8 cellular contexts compared by ENCODE assay signal in the genomic region with DNA sequence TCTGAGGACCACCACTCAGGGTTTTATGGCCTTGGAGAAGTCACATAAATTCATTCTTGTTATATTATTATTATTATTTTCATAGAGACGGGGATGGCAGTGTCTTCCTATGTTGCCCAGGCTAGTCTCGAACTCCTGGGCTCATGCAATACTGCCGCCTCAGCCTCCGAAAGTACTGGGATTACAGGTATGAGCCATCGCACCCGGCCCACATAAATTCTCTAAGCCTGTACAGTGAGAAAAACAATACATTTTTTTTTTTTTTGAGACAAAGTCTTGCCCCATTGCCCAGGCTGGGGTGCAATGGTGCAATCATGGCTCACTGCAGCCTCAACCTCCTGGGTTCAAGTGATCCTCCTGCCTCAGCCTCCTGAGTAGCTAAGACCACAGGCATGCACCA. TPM values are rescaled to one million over a fixed set of nuclear protein-coding genes. Genes with fewer than 3 reads are reported as not detected.
DNase-seq lines count a peak whose midpoint lies in the region; ATAC-seq and TF ChIP-seq lines count a peak whose summit lies in the region.

No MANE protein-coding gene starts in this region.

- H3F3A ChIP-seq in MM.1S (ENCODE audit: insufficient read depth, low read length): peaks cover 5% of the 10 kb centered on the region; the same call in 1 of the 2 replicates

- H3K4me3 ChIP-seq in GM06990 (replicated peaks; ENCODE audit: low read depth, low read length): peak overlapping the region; percentile 97
- no peak overlapping the region for H3K4me3 ChIP-seq in MM.1S (ENCODE audit: low read length)
- no peak overlapping the region for H3K4me3 ChIP-seq in trophoblast cell (ENCODE audit: low read depth, low read length)
- H3K4me3 ChIP-seq in mesendoderm (ENCODE audit: low read length): no peak overlapping the region

- H4K20me1 ChIP-seq in MM.1S (ENCODE audit: insufficient read depth, low read length): peaks cover 10% of the 10 kb centered on the region

- H3K27me3 ChIP-seq in GM06990 (replicated peaks; ENCODE audit: control insufficient read depth, insufficient read depth, low read length) (no peaks in the 10 kb centered on the region), MM.1S (replicated peaks; ENCODE audit: insufficient read depth, low read length) (no peaks in the 10 kb centered on the region; the same call in 1 of the 2 replicates), trophoblast cell (ENCODE audit: insufficient read depth, low read length) (no peaks in the 10 kb centered on the region), mesendoderm (ENCODE audit: insufficient read depth, low read length, poor library complexity) (peaks cover 3% of the 10 kb centered on the region)

- H2AFZ ChIP-seq in MM.1S (ENCODE audit: low read length) (peak overlapping the region; percentile 89; the same call in 1 of the 2 replicates), trophoblast cell (ENCODE audit: insufficient read depth, low read length, poor library complexity) (no peak overlapping the region)

- H3K79me2 ChIP-seq in MM.1S (ENCODE audit: low read length): peaks cover 46% of the 10 kb centered on the region
- H3K79me2 ChIP-seq in trophoblast cell (ENCODE audit: control insufficient read depth, insufficient read depth, low read length, poor library complexity): peaks cover 14% of the 10 kb centered on the region
- H3K79me2 ChIP-seq in mesendoderm (ENCODE audit: control insufficient read depth, insufficient read depth, low read length): peaks cover 32% of the 10 kb centered on the region

- no peak overlapping the region for H3K23ac ChIP-seq in trophoblast cell (ENCODE audit: low read length)
- H3K23ac ChIP-seq in mesendoderm (ENCODE audit: low read length): no peak overlapping the region

- H2BK5ac ChIP-seq in trophoblast cell (ENCODE audit: low read depth, low read length, poor library complexity) (no peak overlapping the region), mesendoderm (ENCODE audit: low read length) (no peak overlapping the region)

- H3K4me1 Mint-ChIP-seq in central memory CD8-positive, alpha-beta T cell: peaks cover 44% of the 10 kb centered on the region
- peaks cover 36% of the 10 kb centered on the region for H3K4me1 Mint-ChIP-seq in osteocyte (ENCODE audit: unreplicated experiment)

- H3K56ac ChIP-seq in mesendoderm (ENCODE audit: low read length): no peak overlapping the region

- H3K18ac ChIP-seq in trophoblast cell (ENCODE audit: low read length) (no peak overlapping the region), mesendoderm (ENCODE audit: low read length) (no peak overlapping the region)

- H3K36me3 ChIP-seq in GM06990 (ENCODE audit: control insufficient read depth, insufficient read depth, low read length): no peaks in the 10 kb centered on the region
- H3K36me3 ChIP-seq in MM.1S (replicated peaks; ENCODE audit: insufficient read depth, low read length): no peaks in the 10 kb centered on the region
- H3K36me3 ChIP-seq in trophoblast cell (ENCODE audit: control insufficient read depth in 1 of 2, insufficient read depth in 2 of 2, low read length in 2 of 2): peaks cover 0 to 5% of the 10 kb centered on the region in 2 experiments
- no peaks in the 10 kb centered on the region for H3K36me3 ChIP-seq in mesendoderm (ENCODE audit: control insufficient read depth, insufficient read depth, low read length)

- no peaks in the 10 kb centered on the region for H3K9me3 Mint-ChIP-seq in central memory CD8-positive, alpha-beta T cell
- H3K9me3 Mint-ChIP-seq in osteocyte (ENCODE audit: unreplicated experiment): no peaks in the 10 kb centered on the region

- TF ChIP-seq CTCF in GM06990 (IDR thresholded peaks at IDR 0.05; ENCODE audit: insufficient read depth, low read length, poor library complexity, severe bottlenecking): no peak
- no peak for TF ChIP-seq CTCF in MM.1S (IDR thresholded peaks at IDR 0.05; ENCODE audit: low read length)
- no peak for TF ChIP-seq CTCF in osteocyte (IDR thresholded peaks at IDR 0.05)

- H3K9me3 ChIP-seq in MM.1S (replicated peaks; ENCODE audit: insufficient read depth, low read length) (no peaks in the 10 kb centered on the region), trophoblast cell (ENCODE audit: insufficient read depth, low read depth, low read length) (no peaks in the 10 kb centered on the region)

- peak overlapping the region; percentile 98 for H3K4me3 Mint-ChIP-seq in central memory CD8-positive, alpha-beta T cell
- peak overlapping the region; percentile 44 for H3K4me3 Mint-ChIP-seq in osteocyte (ENCODE audit: unreplicated experiment)

- no peak for ATAC-seq in central memory CD8-positive, alpha-beta T cell (replicated peaks; ENCODE audit: extremely low read depth, poor library complexity, severe bottlenecking)
- ATAC-seq in HG02610 (IDR thresholded peaks at IDR 0.05; ENCODE audit: unreplicated experiment): no peak

- H3K36me3 Mint-ChIP-seq in central memory CD8-positive, alpha-beta T cell (ENCODE audit: insufficient read depth): peaks cover 19% of the 10 kb centered on the region
- no peaks in the 10 kb centered on the region for H3K36me3 Mint-ChIP-seq in osteocyte (ENCODE audit: unreplicated experiment)

- H3K27ac ChIP-seq in MM.1S (ENCODE audit: low read length): no peak overlapping the region
- no peak overlapping the region for H3K27ac ChIP-seq in trophoblast cell (ENCODE audit: low read depth, low read length)
- no peak overlapping the region for H3K27ac ChIP-seq in mesendoderm (ENCODE audit: low read depth, low read length)

- H3K4me2 ChIP-seq in MM.1S (ENCODE audit: low read depth, low read length) (peak overlapping the region; percentile 60; the same call in 1 of the 2 replicates), trophoblast cell (ENCODE audit: low read length) (no peak overlapping the region), mesendoderm (ENCODE audit: low read length) (no peak overlapping the region)

- peaks cover 9% of the 10 kb centered on the region; the same call in 1 of the 2 replicates for H3K4me1 ChIP-seq in MM.1S (ENCODE audit: low read length)
- peaks cover 5 to 6% of the 10 kb centered on the region in 2 experiments for H3K4me1 ChIP-seq in trophoblast cell (ENCODE audit: control insufficient read depth in 1 of 2, insufficient read depth in 2 of 2, low read length in 2 of 2)
- H3K4me1 ChIP-seq in mesendoderm (ENCODE audit: control insufficient read depth, low read depth, low read length): peaks cover 3% of the 10 kb centered on the region

- H3K79me1 ChIP-seq in trophoblast cell (ENCODE audit: low read length) (peaks cover 4% of the 10 kb centered on the region), mesendoderm (ENCODE audit: low read length) (peaks cover 17% of the 10 kb centered on the region)

- no peak overlapping the region for H3K14ac ChIP-seq in trophoblast cell (ENCODE audit: low read length)

- no CpG with 5 or more reads among the region's 6 CpGs for WGBS in trophoblast cell (ENCODE audit: extremely low coverage, insufficient coverage, insufficient read length)
- no CpG with 5 or more reads among the region's 6 CpGs for WGBS in mesendoderm (ENCODE audit: extremely low coverage, insufficient coverage, low lambda C conversion rate)

- H2BK120ac ChIP-seq in trophoblast cell (ENCODE audit: insufficient read depth, low read length, poor library complexity) (no peak overlapping the region), mesendoderm (ENCODE audit: low read depth, low read length) (no peak overlapping the region)

- no peaks in the 10 kb centered on the region for H3K9me2 ChIP-seq in MM.1S (replicated peaks; ENCODE audit: insufficient read depth, low read length)

- H4K12ac ChIP-seq in trophoblast cell (ENCODE audit: low read depth, low read length): no peak overlapping the region

- H3K9ac ChIP-seq in MM.1S (ENCODE audit: low read length) (peak overlapping the region; percentile 82; the same call in 1 of the 2 replicates), trophoblast cell (ENCODE audit: low read length) (no peak overlapping the region), mesendoderm (ENCODE audit: low read length) (no peak overlapping the region)

- no peak overlapping the region for H2BK12ac ChIP-seq in trophoblast cell (ENCODE audit: low read length)

- H3K27ac Mint-ChIP-seq in central memory CD8-positive, alpha-beta T cell (ENCODE audit: low read depth): peak overlapping the region; percentile 96
- no peak overlapping the region for H3K27ac Mint-ChIP-seq in osteocyte (ENCODE audit: unreplicated experiment)

- DNase-seq in GM06990 (ENCODE audit: extremely low read depth, insufficient read length): no peak
- DNase-seq in MM.1S: no peak
- DNase-seq in central memory CD8-positive, alpha-beta T cell (ENCODE audit: low spot score in 2 of 2): no peak
- no peak for DNase-seq in osteocyte (ENCODE audit: extremely low spot score, unreplicated experiment)
- DNase-seq in trophoblast cell: no peak
- no peak for DNase-seq in mesendoderm
- no peak for DNase-seq in NCI-H69 (lab: John Stamatoyannopoulos, UW)

- H2AK5ac ChIP-seq in trophoblast cell (ENCODE audit: low read length) (no peak overlapping the region), mesendoderm (ENCODE audit: low read length) (no peak overlapping the region)

- no peak overlapping the region for H4K8ac ChIP-seq in trophoblast cell (ENCODE audit: low read depth, low read length)
- no peak overlapping the region for H4K8ac ChIP-seq in mesendoderm (ENCODE audit: low read depth, low read length)

- H3K4ac ChIP-seq in trophoblast cell (ENCODE audit: low read depth, low read length) (no peak overlapping the region), mesendoderm (ENCODE audit: low read depth, low read length) (no peak overlapping the region)

- H4K91ac ChIP-seq in trophoblast cell (ENCODE audit: low read depth, low read length): no peak overlapping the region

- H3K27me3 Mint-ChIP-seq in central memory CD8-positive, alpha-beta T cell: no peaks in the 10 kb centered on the region
- H3K27me3 Mint-ChIP-seq in osteocyte (ENCODE audit: unreplicated experiment): no peaks in the 10 kb centered on the region

- H2BK15ac ChIP-seq in mesendoderm (replicated peaks; ENCODE audit: low read depth): no peak overlapping the region

- no peak overlapping the region for H4K5ac ChIP-seq in mesendoderm (ENCODE audit: low read length)

RNA-seq across cellular contexts. Expression of a gene that starts 0.8 kb away (rescaled TPM):
- 13.5 and 14.0 TPM in 2 replicates for total RNA-seq in osteocyte
- 12.4 and 13.3 TPM in 2 replicates for polyA plus RNA-seq in trophoblast cell (2013)
- 16.2 TPM for polyA plus RNA-seq in mesendoderm (2013, experiment 1 of 2)
- 16.3 TPM for polyA plus RNA-seq in mesendoderm (2013, experiment 2 of 2)

RNA-seq across cellular contexts. Expression of a gene that starts 0.8 kb away (rescaled TPM):
- 5.9 and 7.3 TPM in 2 replicates for total RNA-seq in osteocyte
- polyA plus RNA-seq in trophoblast cell (2013): 3.2 and 3.3 TPM in 2 replicates
- 2.1 TPM for polyA plus RNA-seq in mesendoderm (2013, experiment 1 of 2)
- 2.2 TPM for polyA plus RNA-seq in mesendoderm (2013, experiment 2 of 2)

RNA-seq across cellular contexts. Expression of a gene that starts 12.9 kb away (rescaled TPM):
- 6.6 and 6.9 TPM in 2 replicates for total RNA-seq in osteocyte
- 5.7 and 6.3 TPM in 2 replicates for polyA plus RNA-seq in trophoblast cell (2013)
- 10.5 TPM for polyA plus RNA-seq in mesendoderm (2013, experiment 1 of 2)
- 11.0 TPM for polyA plus RNA-seq in mesendoderm (2013, experiment 2 of 2)

RNA-seq across cellular contexts. Expression of a gene that starts 44.1 kb away (rescaled TPM):
- total RNA-seq in osteocyte: 79.6 and 84.2 TPM in 2 replicates
- 43.7 and 45.6 TPM in 2 replicates for polyA plus RNA-seq in trophoblast cell (2013)
- polyA plus RNA-seq in mesendoderm (2013, experiment 1 of 2): 38.1 TPM
- polyA plus RNA-seq in mesendoderm (2013, experiment 2 of 2): 37.7 TPM

RNA-seq across cellular contexts. Expression of a gene that starts 48.9 kb away (rescaled TPM):
- 57.5 and 58.4 TPM in 2 replicates for total RNA-seq in osteocyte
- 39.0 and 40.4 TPM in 2 replicates for polyA plus RNA-seq in trophoblast cell (2013)
- 88.9 TPM for polyA plus RNA-seq in mesendoderm (2013, experiment 1 of 2)
- 89.3 TPM for polyA plus RNA-seq in mesendoderm (2013, experiment 2 of 2)
